In the genomic region with DNA sequence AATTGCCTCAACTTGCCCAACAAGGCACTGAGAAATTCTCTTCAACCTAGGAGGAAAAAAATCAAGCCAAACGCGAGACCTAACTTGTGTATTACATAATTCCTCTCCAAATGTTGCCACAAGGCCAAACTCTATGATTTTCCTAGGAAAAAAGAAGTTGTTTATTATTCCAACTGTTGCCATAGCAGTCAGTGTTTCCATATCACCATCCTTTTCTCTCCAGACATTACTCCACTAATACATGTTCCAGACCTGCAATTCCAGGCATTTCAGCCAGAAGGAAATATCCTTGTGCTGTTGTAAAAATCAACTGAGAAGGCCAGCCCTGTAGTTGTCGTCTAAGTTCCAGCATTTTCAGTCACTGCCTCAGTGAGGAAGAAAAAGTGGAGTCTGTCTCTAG, we compare ENCODE assay signal across 23 cellular contexts. TPM values are rescaled to one million over a fixed set of nuclear protein-coding genes. Genes with fewer than 3 reads are reported as not detected.
DNase-seq lines count a peak whose midpoint lies in the region; ATAC-seq and TF ChIP-seq lines count a peak whose summit lies in the region.
"Had no signal": no experiment of that assay in that cellular context is flagged by ENCODE, and none has a peak within 500 bp of the region (broad histone marks: within the 10 kb centered on the region; RNA-seq: fewer than 3 reads in every experiment).

No MANE protein-coding gene starts in this region.

- no peak overlapping the region for H4K91ac ChIP-seq in trophoblast cell (ENCODE audit: low read depth, low read length)

- POLR2A ChIA-PET in BJ (lab: Charles Lee) = no interaction called here

- no peak overlapping the region for H3K18ac ChIP-seq in trophoblast cell (ENCODE audit: low read length)

- DNase-seq in BJ (ENCODE audit: low read depth) (no peak), astrocyte of the spinal cord (ENCODE audit: low read depth, low spot score) (peak; percentile 61), heart right ventricle (peak in 1 of 2 donors; percentile 30), trophoblast cell (peak; percentile 30 to 76), D341Med (ENCODE audit: low spot score) (no peak), Ammon's horn (ENCODE audit: low spot score) (no peak), left lobe of liver (ENCODE audit: low spot score) (no peak)
- DNase-seq: ACHN; activated CD8-positive, alpha-beta T cell treated with anti-CD3 and anti-CD28 coated beads for 36 hours; activated T-cell treated with anti-CD3 and anti-CD28 coated beads, Interleukin-2, amount 50 U/mL, for 24 hours; CD4-positive, alpha-beta memory T cell; dermis blood vessel endothelial cell; GOT3; MM.1S; mucosa of descending colon; NCI-H146; NCI-H524 treated with DMSO at 0.1 percent for 48 hours; retina; T1000 had no signal

- H3K27ac ChIP-seq in heart right ventricle (peak overlapping the region in 7 of 10 donors; percentile 24 to 79 (median 49)), trophoblast cell (ENCODE audit: low read depth, low read length) (peak overlapping the region; percentile 71)
- H3K27ac ChIP-seq: tibial nerve had no signal

- H3K4me3 ChIP-seq in BJ (ENCODE audit: low read depth, low read length) (no peak overlapping the region), astrocyte of the spinal cord (ENCODE audit: low read depth, low read length) (no peak overlapping the region), heart right ventricle (no peak overlapping the region), trophoblast cell (ENCODE audit: low read depth, low read length) (no peak overlapping the region)
- H3K4me3 ChIP-seq: mucosa of descending colon, tibial nerve had no signal

- H2BK120ac ChIP-seq in trophoblast cell (ENCODE audit: insufficient read depth, low read length, poor library complexity) = no peak overlapping the region

- ATAC-seq in heart right ventricle (peak in 7 of 8 donors; percentile 78 to 87 (median 84)), left lobe of liver (no peak), GM18861 (IDR thresholded peaks at IDR 0.05; ENCODE audit: unreplicated experiment) (no peak)
- ATAC-seq: activated CD4-positive, CD25-positive, alpha-beta regulatory T cell treated with anti-CD3 and anti-CD28 coated beads, Interleukin-2, amount 50 U/mL, for 24 hours; activated CD8-positive, alpha-beta T cell treated with anti-CD3 and anti-CD28 coated beads for 36 hours; mucosa of descending colon had no signal

- no peak overlapping the region for H3K4ac ChIP-seq in trophoblast cell (ENCODE audit: low read depth, low read length)

- no peak overlapping the region for H4K12ac ChIP-seq in trophoblast cell (ENCODE audit: low read depth, low read length)

- 45 to 49% methylated on average over 3 of the region's 3 CpGs for WGBS in heart right ventricle, 2 donors
- WGBS in trophoblast cell (ENCODE audit: extremely low coverage, insufficient coverage, insufficient read length) = no CpG with 5 or more reads among the region's 3 CpGs

- peaks cover 2% of the 10 kb centered on the region for H3K79me1 ChIP-seq in trophoblast cell (ENCODE audit: low read length)

- H3K4me1 ChIP-seq in heart right ventricle (peaks cover 0 to 10% (median 0%) of the 10 kb centered on the region in 9 donors), trophoblast cell (ENCODE audit: control insufficient read depth in 1 of 2, insufficient read depth in 2 of 2, low read length in 2 of 2) (peaks cover 2 to 6% of the 10 kb centered on the region in 2 experiments)

- H2AFZ ChIP-seq in trophoblast cell (ENCODE audit: insufficient read depth, low read length, poor library complexity) = no peak overlapping the region

- peak overlapping the region; percentile 1 for H3K4me2 ChIP-seq in trophoblast cell (ENCODE audit: low read length)

- no peak overlapping the region for H2BK12ac ChIP-seq in trophoblast cell (ENCODE audit: low read length)

- H3K36me3 ChIP-seq in BJ (ENCODE audit: control insufficient read depth, insufficient read depth, low read length) (no peaks in the 10 kb centered on the region), heart right ventricle (no peaks in the 10 kb centered on the region), trophoblast cell (ENCODE audit: control insufficient read depth in 1 of 2, insufficient read depth in 2 of 2, low read length in 2 of 2) (no peaks in the 10 kb centered on the region)
- H3K36me3 ChIP-seq: tibial nerve had no signal

- no peak overlapping the region for H3K23ac ChIP-seq in trophoblast cell (ENCODE audit: low read length)

- H3K14ac ChIP-seq in trophoblast cell (ENCODE audit: low read length) = no peak overlapping the region

- in situ Hi-C loops in astrocyte of the spinal cord (cut with HindIII; ENCODE audit: low sequenced_read_pairs) = no loop called here

- no peak overlapping the region for H2BK5ac ChIP-seq in trophoblast cell (ENCODE audit: low read depth, low read length, poor library complexity)

- H3K9ac ChIP-seq in trophoblast cell (ENCODE audit: low read length) = no peak overlapping the region

- no peak overlapping the region for H4K8ac ChIP-seq in trophoblast cell (ENCODE audit: low read depth, low read length)

- H3K9me3 ChIP-seq in heart right ventricle = no peaks in the 10 kb centered on the region
- no peaks in the 10 kb centered on the region for H3K9me3 ChIP-seq in trophoblast cell (ENCODE audit: insufficient read depth, low read depth, low read length)
- H3K9me3 ChIP-seq: mucosa of descending colon, tibial nerve had no signal

- no peaks in the 10 kb centered on the region for H3K27me3 ChIP-seq in BJ (ENCODE audit: control insufficient read depth, insufficient read depth, low read length)
- peaks cover 0 to 13% (median 0%) of the 10 kb centered on the region in 7 donors for H3K27me3 ChIP-seq in heart right ventricle
- no peaks in the 10 kb centered on the region for H3K27me3 ChIP-seq in trophoblast cell (ENCODE audit: insufficient read depth, low read length)
- H3K27me3 ChIP-seq: tibial nerve had no signal

- intact Hi-C loops in heart right ventricle (cut with DNase I) = no loop called here

- CTCF ChIA-PET in BJ (lab: Yijun Ruan, JAX) = no interaction called here

- H3K79me2 ChIP-seq in trophoblast cell (ENCODE audit: control insufficient read depth, insufficient read depth, low read length, poor library complexity) = no peaks in the 10 kb centered on the region

- H2AK5ac ChIP-seq in trophoblast cell (ENCODE audit: low read length) = no peak overlapping the region

- TF ChIP-seq CTCF in BJ (IDR thresholded peaks at IDR 0.05; ENCODE audit: insufficient read depth, low read depth, low read length) (peak; percentile 21; the same call in 1 of the 2 replicates), astrocyte of the spinal cord (IDR thresholded peaks at IDR 0.05; ENCODE audit: low read depth, low read length) (no peak), heart right ventricle (IDR thresholded peaks at IDR 0.05) (peak in 4 of 9 donors; percentile 14 to 36 (median 34))

RNA-seq across cellular contexts. Expression of gene PAMR1, which starts 33.1 kb away (rescaled TPM):
- polyA plus RNA-seq in BJ (2011; rRNA removed) (112 and 131 TPM in 2 replicates), heart right ventricle (1 to 10 TPM; 3.7 to 5.7 TPM)
- 52.1 and 90.3 TPM in 2 replicates for polyA minus RNA-seq in BJ (2011; rRNA and poly(A)+ RNA removed)
- total RNA-seq in heart right ventricle (10 to 100 TPM in 2 of 10 donors, 1 to 10 TPM in 8; 2.7 to 13.8 (median 5.7) TPM), left lobe of liver (1.8 TPM)
- polyA plus RNA-seq in trophoblast cell (2013) = 0.93 and 1.0 TPM in 2 replicates
- total RNA-seq: activated CD8-positive, alpha-beta T cell treated with anti-CD3 and anti-CD28 coated beads for 36 hours; CD4-positive, alpha-beta memory T cell had no signal
- polyA plus RNA-seq: CD4-positive, alpha-beta memory T cell; IgD-negative memory B cell had no signal

RNA-seq across cellular contexts. Expression of gene FJX1, which starts 59.8 kb away (rescaled TPM):
- polyA plus RNA-seq in BJ (2011; rRNA removed) (4.8 and 6.1 TPM in 2 replicates), heart right ventricle (1 to 10 TPM; 1.8 to 3.4 TPM)
- polyA minus RNA-seq in BJ (2011; rRNA and poly(A)+ RNA removed) = 2.6 and 4.2 TPM in 2 replicates
- total RNA-seq in heart right ventricle (1 to 10 TPM in 7 of 10 donors, under 1 TPM in 3; 0.57 to 4.7 (median 1.3) TPM), left lobe of liver (0.73 TPM)
- polyA plus RNA-seq in trophoblast cell (2013) = 19.3 and 21.1 TPM in 2 replicates
- total RNA-seq: CD4-positive, alpha-beta memory T cell had no signal
- polyA plus RNA-seq: IgD-negative memory B cell had no signal

Comparison
In these comparisons a context has a peak if more than half of its experiments do, and no peak if none do; other contexts are left out.
1. DNase-seq: peak in astrocyte of the spinal cord (single experiment) and trophoblast cell (2 of 2); none in BJ (single experiment), D341Med (single experiment), Ammon's horn (single experiment) and left lobe of liver (single experiment).
2. ATAC-seq: peak in heart right ventricle (7 of 8); none in left lobe of liver (single experiment) and GM18861 (single experiment).